8 cellular contexts compared by ENCODE assay signal in genomic region chr4:83455300-83456183, GRCh38. TPM values are rescaled to one million over a fixed set of nuclear protein-coding genes. Genes with fewer than 3 reads are reported as not detected.
DNase-seq lines count a peak whose midpoint lies in the region; ATAC-seq, FAIRE-seq and TF ChIP-seq lines count a peak whose summit lies in the region.

Gene HELQ (minus strand): TSS chr4:83455823. CDS start chr4:83455693, 130 bp downstream.
Gene MRPS18C (plus strand): TSS chr4:83456058. CDS start chr4:83456078, 20 bp downstream.

- H3K27ac ChIP-seq in kidney (ENCODE audit: low read depth in 2 of 2, low read length in 2 of 2), result peak within 1 kb of the TSS; percentile 96

- peaks cover 0 to 7% of the 10 kb centered on the region in 2 donors for H3K4me1 ChIP-seq in kidney (ENCODE audit: control insufficient read depth in 1 of 2, insufficient read depth in 1 of 2, low read depth in 1 of 2, low read length in 2 of 2)

- POLR2A ChIA-PET in BJ (lab: Charles Lee), result no interaction called here

- DNase-seq in BJ (ENCODE audit: low read depth) (peak; percentile 92), GM19238 (ENCODE audit: insufficient read length, low spot score) (peak; percentile 82), NCI-H510A treated with DMSO at 0.1 percent for 48 hours (lab: John Stamatoyannopoulos, UW) (peak; percentile 99), chondrocyte (ENCODE audit: low spot score) (peak; percentile 97), kidney (peak; percentile 98)
- peak; percentile 85 to 87 for DNase-seq in activated CD4-positive, alpha-beta T cell treated with anti-CD3 and anti-CD28 coated beads for 24 hours (ENCODE audit: low read depth in 2 of 2)
- peak; percentile 96 for DNase-seq in stimulated activated CD4-positive, alpha-beta T cell treated with anti-CD3 and anti-CD28 coated beads, Interleukin-15, amount 100 ng/mL, for 24 hours

- H3K4me3 ChIP-seq in BJ (ENCODE audit: low read depth, low read length) (peak within 1 kb of the TSS; percentile 84), kidney (ENCODE audit: low read length in 2 of 2) (peak within 1 kb of the TSS; percentile 91 to 98)

- intact Hi-C loops in kidney (cut with DNase I), result no loop called here

- H3K36me3 ChIP-seq in BJ (ENCODE audit: control insufficient read depth, insufficient read depth, low read length) (peaks cover 2% of the 10 kb centered on the region; the same call in 1 of the 2 replicates), kidney (ENCODE audit: control insufficient read depth in 1 of 2, insufficient read depth in 2 of 2, low read length in 2 of 2) (peaks cover 5 to 8% of the 10 kb centered on the region in 2 donors)

- CTCF ChIA-PET in BJ (lab: Yijun Ruan, JAX), result interaction anchor here (0.7 to 2.0 kb wide), 5 partner anchors 10 to 93 kb away, joined by 3 to 10 read pairs (median 3); no protein-coding TSS in a partner anchor

- peaks cover 20% of the 10 kb centered on the region for H3K4me1 Mint-ChIP-seq in chondrocyte (ENCODE audit: low read depth)

- ATAC-seq in HG03442 (IDR thresholded peaks at IDR 0.05; ENCODE audit: unreplicated experiment), result peak; percentile 95

- no peaks in the 10 kb centered on the region for H3K27me3 ChIP-seq in BJ (ENCODE audit: control insufficient read depth, insufficient read depth, low read length)

- peak within 1 kb of the TSS; percentile 96 to 98 for H3K9ac ChIP-seq in kidney (ENCODE audit: low read length in 2 of 2)

- H3K36me3 Mint-ChIP-seq in chondrocyte (ENCODE audit: low read depth), result peaks cover 14% of the 10 kb centered on the region

- H3K9me3 Mint-ChIP-seq in chondrocyte (ENCODE audit: low read depth), result no peaks in the 10 kb centered on the region

- FAIRE-seq in kidney (lab: Jason Lieb, UNC), result no peak

- TF ChIP-seq CTCF in BJ (IDR thresholded peaks at IDR 0.05; ENCODE audit: insufficient read depth, low read depth, low read length) (peak; percentile 50), chondrocyte (IDR thresholded peaks at IDR 0.05) (peak; percentile 73), kidney (IDR thresholded peaks at IDR 0.05; ENCODE audit: borderline replicate concordance, extremely low read depth, insufficient read depth) (no peak)

- no peaks in the 10 kb centered on the region for H3K9me3 ChIP-seq in kidney (ENCODE audit: control insufficient read depth in 1 of 2, low read length in 2 of 2)

- no peaks in the 10 kb centered on the region for H3K27me3 Mint-ChIP-seq in chondrocyte (ENCODE audit: low read depth)

- H3K27ac Mint-ChIP-seq in chondrocyte (ENCODE audit: unreplicated experiment), result peak within 1 kb of the TSS; percentile 100

- H3K4me3 Mint-ChIP-seq in chondrocyte (ENCODE audit: unreplicated experiment), result peak within 1 kb of the TSS; percentile 100

RNA-seq across cellular contexts. Expression of gene HELQ, which starts in this region (rescaled TPM):
- 9.6 and 12.8 TPM in 2 replicates for polyA plus RNA-seq in BJ (2011; rRNA removed)
- 9.5 and 16.1 TPM in 2 replicates for polyA minus RNA-seq in BJ (2011; rRNA and poly(A)+ RNA removed)
- total RNA-seq in chondrocyte, result 7.2 to 13.5 TPM (median 9.6 TPM) in 3 replicates
- 20.9 TPM for total RNA-seq in kidney
- 14.3 TPM for polyA plus RNA-seq in kidney (ENCODE audit: insufficient read depth, low read depth, low replicate concordance)

RNA-seq across cellular contexts. Expression of gene MRPS18C, which starts in this region (rescaled TPM):
- polyA plus RNA-seq in BJ (2011; rRNA removed), result 16.4 and 31.8 TPM in 2 replicates
- 9.5 and 10.2 TPM in 2 replicates for polyA minus RNA-seq in BJ (2011; rRNA and poly(A)+ RNA removed)
- total RNA-seq in chondrocyte, result 28.1 to 47.2 TPM (median 34.5 TPM) in 3 replicates
- 44.4 TPM for total RNA-seq in kidney
- 67.0 TPM for polyA plus RNA-seq in kidney (ENCODE audit: insufficient read depth, low read depth, low replicate concordance)

Comparison
In these comparisons a context has a peak if more than half of its experiments do, and no peak if none do; other contexts are left out.
1. Peak in every context shown above with its lines: DNase-seq, ATAC-seq, H3K4me3 ChIP-seq and H3K27ac ChIP-seq.